8 cellular contexts compared by ENCODE assay signal in genomic region chr15:79380755-79381499, GRCh38. TPM values are rescaled to one million over a fixed set of nuclear protein-coding genes. Genes with fewer than 3 reads are reported as not detected.
A peak's percentile ranks its signal among the peaks of the same experiment; 100 is the strongest.
DNase-seq lines count a peak whose midpoint lies in the region; ATAC-seq and TF ChIP-seq lines count a peak whose summit lies in the region.

No MANE protein-coding gene starts in this region.

- H2AFZ ChIP-seq in Karpas-422 (ENCODE audit: low read length): no peak overlapping the region

- no peaks in the 10 kb centered on the region for H3K4me1 ChIP-seq in Karpas-422 (ENCODE audit: low read length)
- H3K4me1 ChIP-seq in thoracic aorta (ENCODE audit: control insufficient read depth in 1 of 2, low read depth in 2 of 2): no peaks in the 10 kb centered on the region

- no peak overlapping the region for H3K27ac ChIP-seq in Karpas-422 (ENCODE audit: low read length)
- no peak overlapping the region for H3K27ac ChIP-seq in thoracic aorta

- H3K9me3 ChIP-seq in Karpas-422 (ENCODE audit: low read length) (no peaks in the 10 kb centered on the region), thoracic aorta (no peaks in the 10 kb centered on the region)

- DNase-seq in AG10803 (ENCODE audit: low read depth) (peak; percentile 71), GM19238 (ENCODE audit: insufficient read length, low spot score) (peak; percentile 31), Karpas-422 (peak; percentile 91), RPMI7951 (ENCODE audit: low read depth) (peak; percentile 63), foreskin fibroblast (peak; percentile 66 to 89), omental fat pad (ENCODE audit: low spot score) (peak; percentile 98), thoracic aorta (ENCODE audit: low spot score) (peak; percentile 39)
- DNase-seq in activated T-helper 1 cell treated with anti-CD3 and anti-CD28 coated beads, Interleukin-2, amount 50 U/mL, for 16 hours (ENCODE audit: low read depth in 1 of 2, low spot score in 1 of 2): peak; percentile 53 to 61

- no peaks in the 10 kb centered on the region for H3K79me2 ChIP-seq in Karpas-422 (ENCODE audit: low read length)

- H4K20me1 ChIP-seq in Karpas-422 (ENCODE audit: insufficient read depth, low read depth, low read length): no peaks in the 10 kb centered on the region

- no peak overlapping the region for H3K4me2 ChIP-seq in Karpas-422 (ENCODE audit: low read depth, low read length, poor library complexity, severe bottlenecking)

- H3K27me3 ChIP-seq in Karpas-422 (ENCODE audit: low read length) (no peaks in the 10 kb centered on the region), thoracic aorta (replicated peaks; ENCODE audit: insufficient read depth) (no peaks in the 10 kb centered on the region)

- ATAC-seq in omental fat pad (ENCODE audit: low FRiP score): peak; percentile 75
- ATAC-seq in thoracic aorta (ENCODE audit: insufficient number of reproducible peaks, low FRiP score, low read depth): peak; percentile 60

- no peaks in the 10 kb centered on the region for H3K9me2 ChIP-seq in Karpas-422 (replicated peaks; ENCODE audit: insufficient read depth, low read length)

- no peak overlapping the region for H3K9ac ChIP-seq in Karpas-422 (ENCODE audit: low read length)

- H3K36me3 ChIP-seq in Karpas-422 (ENCODE audit: insufficient read depth, low read length): no peaks in the 10 kb centered on the region
- no peaks in the 10 kb centered on the region for H3K36me3 ChIP-seq in thoracic aorta

- peak; percentile 98 for TF ChIP-seq CTCF in AG10803 (conservative IDR thresholded peaks at IDR 0.05; ENCODE audit: low read length)
- peak; percentile 92 for TF ChIP-seq CTCF in foreskin fibroblast (IDR thresholded peaks at IDR 0.05; ENCODE audit: low read depth, low read length)
- TF ChIP-seq CTCF in omental fat pad (IDR thresholded peaks at IDR 0.05): peak in 1 of 3 donors; percentile 4
- TF ChIP-seq CTCF in thoracic aorta (IDR thresholded peaks at IDR 0.05): peak; percentile 87

- H3K4me3 ChIP-seq in AG10803 (ENCODE audit: low read length) (no peak overlapping the region), Karpas-422 (ENCODE audit: low read length) (no peak overlapping the region), foreskin fibroblast (ENCODE audit: low read depth in 1 of 2, low read length in 2 of 2) (no peak overlapping the region), thoracic aorta (no peak overlapping the region)

RNA-seq across cellular contexts. Expression of gene MINAR1, which starts 51.2 kb away (rescaled TPM):
- total RNA-seq in Karpas-422 (2014; rRNA removed; shearing (Covaris generic); ENCODE audit: low replicate concordance): 2.7 and 3.8 TPM in 2 replicates
- total RNA-seq in RPMI7951 (2014; rRNA removed; shearing (Covaris generic)): 1.1 and 1.3 TPM in 2 replicates
- under 1 TPM; 0.24 to 0.47 (median 0.42) TPM for total RNA-seq in omental fat pad
- 1 to 10 TPM in 1 of 2 donors, under 1 TPM in 1; 0.95 to 1.3 TPM for total RNA-seq in thoracic aorta

Comparison
In these comparisons a context has a peak if more than half of its experiments do, and no peak if none do; other contexts are left out.
1. DNase-seq: peak in every context shown above with its lines; median percentile 98 in omental fat pad; 91 in Karpas-422; 78 in foreskin fibroblast; 71 in AG10803; 63 in RPMI7951; 57 in activated T-helper 1 cell treated with anti-CD3 and anti-CD28 coated beads, Interleukin-2, amount 50 U/mL, for 16 hours; 39 in thoracic aorta; 31 in GM19238.